1 cellular context compared by ENCODE assay signal in the genomic region with DNA sequence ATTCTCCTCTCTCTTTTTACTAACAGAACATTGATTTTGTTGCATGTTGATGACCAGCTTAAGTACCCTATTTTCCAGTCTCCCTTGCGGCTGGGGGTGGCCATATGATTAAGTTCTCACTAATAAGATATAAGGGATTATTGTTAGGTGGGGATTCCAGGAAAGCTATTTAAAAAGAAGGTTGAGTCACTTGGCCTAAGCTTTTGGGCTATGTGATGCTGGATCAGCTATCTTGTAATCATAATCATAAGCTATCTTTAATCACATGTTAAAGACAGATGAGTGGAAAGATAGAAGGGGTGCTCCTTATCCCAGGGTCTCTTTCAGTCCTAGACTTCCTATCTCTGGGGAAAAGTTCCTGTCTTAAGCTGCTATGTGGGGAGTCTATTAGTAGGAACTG.
TF ChIP-seq lines count a peak whose summit lies in the region.

No MANE protein-coding gene starts in this region.

TF ChIP-seq in GM23338, 12 proteins besides CTCF, POLR2A, EP300 and RAD21 (continued from another document):
- TF ChIP-seq, protein P1, sequence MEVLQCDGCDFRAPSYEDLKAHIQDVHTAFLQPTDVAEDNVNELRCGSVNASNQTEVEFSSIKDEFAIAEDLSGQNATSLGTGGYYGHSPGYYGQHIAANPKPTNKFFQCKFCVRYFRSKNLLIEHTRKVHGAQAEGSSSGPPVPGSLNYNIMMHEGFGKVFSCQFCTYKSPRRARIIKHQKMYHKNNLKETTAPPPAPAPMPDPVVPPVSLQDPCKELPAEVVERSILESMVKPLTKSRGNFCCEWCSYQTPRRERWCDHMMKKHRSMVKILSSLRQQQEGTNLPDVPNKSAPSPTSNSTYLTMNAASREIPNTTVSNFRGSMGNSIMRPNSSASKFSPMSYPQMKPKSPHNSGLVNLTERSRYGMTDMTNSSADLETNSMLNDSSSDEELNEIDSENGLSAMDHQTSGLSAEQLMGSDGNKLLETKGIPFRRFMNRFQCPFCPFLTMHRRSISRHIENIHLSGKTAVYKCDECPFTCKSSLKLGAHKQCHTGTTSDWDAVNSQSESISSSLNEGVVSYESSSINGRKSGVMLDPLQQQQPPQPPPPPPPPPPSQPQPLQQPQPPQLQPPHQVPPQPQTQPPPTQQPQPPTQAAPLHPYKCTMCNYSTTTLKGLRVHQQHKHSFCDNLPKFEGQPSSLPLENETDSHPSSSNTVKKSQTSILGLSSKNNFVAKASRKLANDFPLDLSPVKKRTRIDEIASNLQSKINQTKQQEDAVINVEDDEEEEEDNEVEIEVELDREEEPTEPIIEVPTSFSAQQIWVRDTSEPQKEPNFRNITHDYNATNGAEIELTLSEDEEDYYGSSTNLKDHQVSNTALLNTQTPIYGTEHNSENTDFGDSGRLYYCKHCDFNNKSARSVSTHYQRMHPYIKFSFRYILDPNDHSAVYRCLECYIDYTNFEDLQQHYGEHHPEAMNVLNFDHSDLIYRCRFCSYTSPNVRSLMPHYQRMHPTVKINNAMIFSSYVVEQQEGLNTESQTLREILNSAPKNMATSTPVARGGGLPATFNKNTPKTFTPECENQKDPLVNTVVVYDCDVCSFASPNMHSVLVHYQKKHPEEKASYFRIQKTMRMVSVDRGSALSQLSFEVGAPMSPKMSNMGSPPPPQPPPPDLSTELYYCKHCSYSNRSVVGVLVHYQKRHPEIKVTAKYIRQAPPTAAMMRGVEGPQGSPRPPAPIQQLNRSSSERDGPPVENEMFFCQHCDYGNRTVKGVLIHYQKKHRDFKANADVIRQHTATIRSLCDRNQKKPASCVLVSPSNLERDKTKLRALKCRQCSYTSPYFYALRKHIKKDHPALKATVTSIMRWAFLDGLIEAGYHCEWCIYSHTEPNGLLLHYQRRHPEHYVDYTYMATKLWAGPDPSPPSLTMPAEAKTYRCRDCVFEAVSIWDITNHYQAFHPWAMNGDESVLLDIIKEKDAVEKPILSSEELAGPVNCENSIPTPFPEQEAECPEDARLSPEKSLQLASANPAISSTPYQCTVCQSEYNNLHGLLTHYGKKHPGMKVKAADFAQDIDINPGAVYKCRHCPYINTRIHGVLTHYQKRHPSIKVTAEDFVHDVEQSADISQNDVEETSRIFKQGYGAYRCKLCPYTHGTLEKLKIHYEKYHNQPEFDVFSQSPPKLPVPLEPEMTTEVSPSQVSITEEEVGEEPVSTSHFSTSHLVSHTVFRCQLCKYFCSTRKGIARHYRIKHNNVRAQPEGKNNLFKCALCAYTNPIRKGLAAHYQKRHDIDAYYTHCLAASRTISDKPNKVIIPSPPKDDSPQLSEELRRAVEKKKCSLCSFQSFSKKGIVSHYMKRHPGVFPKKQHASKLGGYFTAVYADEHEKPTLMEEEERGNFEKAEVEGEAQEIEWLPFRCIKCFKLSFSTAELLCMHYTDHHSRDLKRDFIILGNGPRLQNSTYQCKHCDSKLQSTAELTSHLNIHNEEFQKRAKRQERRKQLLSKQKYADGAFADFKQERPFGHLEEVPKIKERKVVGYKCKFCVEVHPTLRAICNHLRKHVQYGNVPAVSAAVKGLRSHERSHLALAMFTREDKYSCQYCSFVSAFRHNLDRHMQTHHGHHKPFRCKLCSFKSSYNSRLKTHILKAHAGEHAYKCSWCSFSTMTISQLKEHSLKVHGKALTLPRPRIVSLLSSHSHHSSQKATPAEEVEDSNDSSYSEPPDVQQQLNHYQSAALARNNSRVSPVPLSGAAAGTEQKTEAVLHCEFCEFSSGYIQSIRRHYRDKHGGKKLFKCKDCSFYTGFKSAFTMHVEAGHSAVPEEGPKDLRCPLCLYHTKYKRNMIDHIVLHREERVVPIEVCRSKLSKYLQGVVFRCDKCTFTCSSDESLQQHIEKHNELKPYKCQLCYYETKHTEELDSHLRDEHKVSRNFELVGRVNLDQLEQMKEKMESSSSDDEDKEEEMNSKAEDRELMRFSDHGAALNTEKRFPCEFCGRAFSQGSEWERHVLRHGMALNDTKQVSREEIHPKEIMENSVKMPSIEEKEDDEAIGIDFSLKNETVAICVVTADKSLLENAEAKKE (CRISPR knock-in tag; IDR thresholded peaks at IDR 0.05) = no peak
- TF ChIP-seq CREB1 (CRISPR knock-in tag; IDR thresholded peaks at IDR 0.05; ENCODE audit: low read depth) (no peak), ZNF331 (CRISPR knock-in tag; IDR thresholded peaks at IDR 0.05; ENCODE audit: low read depth) (no peak), EZH2 (IDR thresholded peaks at IDR 0.05; ENCODE audit: low read depth, unreplicated experiment) (no peak), POLR2AphosphoS5 (IDR thresholded peaks at IDR 0.05; ENCODE audit: low read depth) (no peak)
